In the genomic region with DNA sequence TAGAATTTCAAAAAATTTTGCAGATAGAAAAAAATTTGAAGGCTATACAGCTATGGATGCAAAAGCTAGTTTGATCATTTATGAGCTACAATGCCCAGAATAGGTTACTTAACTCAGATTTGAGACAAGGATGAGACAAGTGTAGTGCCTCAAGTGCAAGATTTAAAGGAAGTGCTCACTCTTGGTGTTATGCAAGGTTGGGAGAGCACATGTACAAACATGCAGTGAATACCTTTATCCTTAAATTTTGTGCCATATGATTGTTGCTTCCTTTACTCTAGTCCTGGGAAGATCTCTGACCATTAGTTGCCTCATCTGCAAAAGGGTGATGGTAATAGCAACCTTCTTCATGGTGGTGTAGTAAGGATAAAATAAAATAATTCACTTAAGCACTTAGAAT, we compare ENCODE assay signal across 24 cellular contexts. TPM values are rescaled to one million over a fixed set of nuclear protein-coding genes. Genes with fewer than 3 reads are reported as not detected.
A peak's percentile ranks its signal among the peaks of the same experiment; 100 is the strongest.
DNase-seq lines count a peak whose midpoint lies in the region; ATAC-seq, FAIRE-seq and TF ChIP-seq lines count a peak whose summit lies in the region.
"Had no signal": no experiment of that assay in that cellular context is flagged by ENCODE, and none has a peak within 500 bp of the region (broad histone marks: within the 10 kb centered on the region; RNA-seq: fewer than 3 reads in every experiment).

No MANE protein-coding gene starts in this region.

- H2AFZ ChIP-seq in keratinocyte (ENCODE audit: control insufficient read depth, low read length) = no peak overlapping the region
- H2AFZ ChIP-seq: GM23248 had no signal

- no peaks in the 10 kb centered on the region for H3K36me3 ChIP-seq in RWPE2 (ENCODE audit: low read depth)
- H3K36me3 ChIP-seq in bronchial epithelial cell (ENCODE audit: control insufficient read depth, insufficient read depth, low read length) = no peaks in the 10 kb centered on the region
- no peaks in the 10 kb centered on the region for H3K36me3 ChIP-seq in keratinocyte (ENCODE audit: control insufficient read depth in 2 of 2, extremely low read depth in 1 of 2, insufficient read depth in 2 of 2, low read length in 2 of 2)
- H3K36me3 ChIP-seq: BLaER1 had no signal

- no peak for FAIRE-seq in bronchial epithelial cell (lab: Jason Lieb, UNC)
- peak; percentile 53 for FAIRE-seq in keratinocyte (lab: Jason Lieb, UNC)
- FAIRE-seq: GM12878, GM19239, H1 had no signal

- no peaks in the 10 kb centered on the region for H3K9me3 Mint-ChIP-seq in progenitor cell of endocrine pancreas (ENCODE audit: low read depth)
- no peaks in the 10 kb centered on the region for H3K9me3 Mint-ChIP-seq in T-helper 2 cell treated with Interferon-gamma antibody and Interleukin-4, amounts not matched to agents 5 μg/mL and 100 μg/mL, for 36 hours
- H3K9me3 Mint-ChIP-seq: CD8-positive, alpha-beta T cell had no signal

- H3K36me3 Mint-ChIP-seq in progenitor cell of endocrine pancreas (ENCODE audit: insufficient read depth) = no peaks in the 10 kb centered on the region
- H3K36me3 Mint-ChIP-seq in T-helper 2 cell treated with Interferon-gamma antibody and Interleukin-4, amounts not matched to agents 5 μg/mL and 100 μg/mL, for 36 hours (ENCODE audit: low read depth) = no peaks in the 10 kb centered on the region
- H3K36me3 Mint-ChIP-seq: CD4-positive, CD25-positive, alpha-beta regulatory T cell; CD8-positive, alpha-beta T cell had no signal

- no peaks in the 10 kb centered on the region for H3K79me2 ChIP-seq in keratinocyte (ENCODE audit: control insufficient read depth, insufficient read depth, low read length)

- DNase-seq in AML-193 (lab: John Stamatoyannopoulos, UW) (peak; percentile 6 to 19), RWPE2 (ENCODE audit: low spot score) (no peak), bronchial epithelial cell (ENCODE audit: low read depth) (peak; percentile 79), keratinocyte (ENCODE audit: low read depth, low spot score) (no peak), NCI-H524 (lab: John Stamatoyannopoulos, UW) (no peak), progenitor cell of endocrine pancreas (ENCODE audit: low spot score, unreplicated experiment) (no peak)
- no peak for DNase-seq in T-helper 2 cell treated with Interferon-gamma antibody and Interleukin-4, amounts not matched to agents 5 μg/mL and 100 μg/mL, for 36 hours (ENCODE audit: low spot score)
- DNase-seq: 8988T; Caco-2; CD4-positive, CD25-positive, alpha-beta regulatory T cell; CD8-positive, alpha-beta T cell; DMS79; EL; GDM1; GM23248; H7; HCEC 1CT had no signal

- H3K9me3 ChIP-seq in RWPE2 (ENCODE audit: severe bottlenecking) (no peaks in the 10 kb centered on the region), keratinocyte (ENCODE audit: control insufficient read depth, low read depth, low read length) (no peaks in the 10 kb centered on the region)
- H3K9me3 ChIP-seq: BLaER1, Caco-2 had no signal

- H3K27ac ChIP-seq in RWPE2 (ENCODE audit: poor library complexity, severe bottlenecking) = no peak overlapping the region
- no peak overlapping the region for H3K27ac ChIP-seq in keratinocyte (ENCODE audit: control insufficient read depth, insufficient read depth, low read length)
- H3K27ac ChIP-seq: BLaER1, C4-2B, GM23248 had no signal

- no peaks in the 10 kb centered on the region for H3K4me1 ChIP-seq in RWPE2 (ENCODE audit: insufficient read depth, poor library complexity, severe bottlenecking)
- peaks cover 4% of the 10 kb centered on the region for H3K4me1 ChIP-seq in keratinocyte (ENCODE audit: control insufficient read depth, extremely low read depth, insufficient read depth, low read length)
- H3K4me1 ChIP-seq: BLaER1, Caco-2 had no signal

- no peaks in the 10 kb centered on the region for H3K9me1 ChIP-seq in keratinocyte (ENCODE audit: control insufficient read depth, extremely low read depth, insufficient read depth, low read length)

- no peaks in the 10 kb centered on the region for H3K27me3 Mint-ChIP-seq in progenitor cell of endocrine pancreas
- H3K27me3 Mint-ChIP-seq in T-helper 2 cell treated with Interferon-gamma antibody and Interleukin-4, amounts not matched to agents 5 μg/mL and 100 μg/mL, for 36 hours (ENCODE audit: low read depth) = peaks cover 9% of the 10 kb centered on the region
- H3K27me3 Mint-ChIP-seq: CD4-positive, CD25-positive, alpha-beta regulatory T cell had no signal

- no peak overlapping the region for H3K4me3 Mint-ChIP-seq in progenitor cell of endocrine pancreas (ENCODE audit: low read depth)
- H3K4me3 Mint-ChIP-seq in T-helper 2 cell treated with Interferon-gamma antibody and Interleukin-4, amounts not matched to agents 5 μg/mL and 100 μg/mL, for 36 hours = no peak overlapping the region
- H3K4me3 Mint-ChIP-seq: B cell; CD4-positive, CD25-positive, alpha-beta regulatory T cell; CD8-positive, alpha-beta T cell had no signal

- H3K4me2 ChIP-seq in keratinocyte (ENCODE audit: control insufficient read depth, extremely low read depth, insufficient read depth, low read depth, low read length) = no peak overlapping the region
- H3K4me2 ChIP-seq: BLaER1 had no signal

- H4K20me1 ChIP-seq in keratinocyte (ENCODE audit: control insufficient read depth, extremely low read depth, insufficient read depth, low read length) = no peaks in the 10 kb centered on the region
- H4K20me1 ChIP-seq: BLaER1 had no signal

- H3K9ac ChIP-seq in keratinocyte (ENCODE audit: control insufficient read depth, extremely low read depth, insufficient read depth, low read length) = no peak overlapping the region
- H3K9ac ChIP-seq: BLaER1, GM23248 had no signal

- H3K27ac Mint-ChIP-seq in progenitor cell of endocrine pancreas = no peak overlapping the region
- no peak overlapping the region for H3K27ac Mint-ChIP-seq in T-helper 2 cell treated with Interferon-gamma antibody and Interleukin-4, amounts not matched to agents 5 μg/mL and 100 μg/mL, for 36 hours
- H3K27ac Mint-ChIP-seq: B cell; CD4-positive, CD25-positive, alpha-beta regulatory T cell; CD8-positive, alpha-beta T cell had no signal

- peak; percentile 66 for ATAC-seq in RWPE2 (ENCODE audit: low read depth)
- ATAC-seq: CD8-positive, alpha-beta T cell; GM12878 had no signal

- TF ChIP-seq CTCF in RWPE2 (IDR thresholded peaks at IDR 0.05; ENCODE audit: poor library complexity, severe bottlenecking) (no peak), bronchial epithelial cell (IDR thresholded peaks at IDR 0.05; ENCODE audit: insufficient read depth, low read length, severe bottlenecking) (no peak), keratinocyte (optimal IDR thresholded peaks at IDR 0.05 in 1 of 3, IDR thresholded peaks at IDR 0.05 in 1 of 3, conservative IDR thresholded peaks at IDR 0.05 in 1 of 3; ENCODE audit: extremely low read depth in 1 of 3, insufficient read depth in 2 of 3, low read length in 3 of 3) (no peak), progenitor cell of endocrine pancreas (IDR thresholded peaks at IDR 0.05; ENCODE audit: unreplicated experiment) (no peak)

- H3K4me3 ChIP-seq in RWPE2 (ENCODE audit: severe bottlenecking) = no peak overlapping the region
- no peak overlapping the region for H3K4me3 ChIP-seq in bronchial epithelial cell (ENCODE audit: low read depth, low read length)
- H3K4me3 ChIP-seq in keratinocyte (ENCODE audit: control insufficient read depth in 2 of 3, extremely low read depth in 1 of 3, insufficient read depth in 2 of 3, low read depth in 1 of 3, low read length in 3 of 3) = no peak overlapping the region
- H3K4me3 ChIP-seq: BLaER1, GM12878, GM23248 had no signal

- H3K27me3 ChIP-seq in RWPE2 (ENCODE audit: insufficient read depth, poor library complexity, severe bottlenecking) = no peaks in the 10 kb centered on the region
- H3K27me3 ChIP-seq in bronchial epithelial cell (ENCODE audit: control insufficient read depth, insufficient read depth, low read length) = no peaks in the 10 kb centered on the region
- no peaks in the 10 kb centered on the region for H3K27me3 ChIP-seq in keratinocyte (ENCODE audit: control insufficient read depth, extremely low read depth, insufficient read depth, low read length)
- H3K27me3 ChIP-seq: BLaER1 had no signal

- no peaks in the 10 kb centered on the region for H3K4me1 Mint-ChIP-seq in progenitor cell of endocrine pancreas (ENCODE audit: low read depth)
- peaks cover 4% of the 10 kb centered on the region for H3K4me1 Mint-ChIP-seq in T-helper 2 cell treated with Interferon-gamma antibody and Interleukin-4, amounts not matched to agents 5 μg/mL and 100 μg/mL, for 36 hours (ENCODE audit: low read depth)
- H3K4me1 Mint-ChIP-seq: B cell had no signal

- dilution Hi-C loops in keratinocyte (cut with MboI; ENCODE audit: extremely low pct_ligation_motif_present, low sequenced_read_pairs) = no loop called here

RNA-seq across cellular contexts. Expression of gene PPP2R2B, which starts 31.7 kb away (rescaled TPM):
- total RNA-seq in bronchial epithelial cell (under 0.01 TPM in 1 of 2 replicates, not detected in the other), progenitor cell of endocrine pancreas (1.8 and 3.5 TPM in 2 replicates)
- polyA plus RNA-seq in keratinocyte = 0.33 to 0.42 TPM (median 0.33 TPM) in 3 replicates
- polyA plus RNA-seq in keratinocyte (2011; ENCODE audit: low read depth) = 1.6 TPM
- 0.29 and 0.66 TPM in 2 replicates for polyA plus RNA-seq in keratinocyte (2011; cell fraction: cytosol; rRNA removed)
- 0.15 and 0.31 TPM in 2 replicates for polyA plus RNA-seq in keratinocyte (2011; cell fraction: nucleus; rRNA removed)
- polyA plus RNA-seq in keratinocyte (2012; ENCODE audit: low replicate concordance) = 0.18 and 2.5 TPM in 2 replicates
- 0.35 TPM in 1 of 3 replicates, not detected in the others for polyA minus RNA-seq in keratinocyte
- not detected for polyA minus RNA-seq in keratinocyte (2011; cell fraction: cytosol; rRNA and poly(A)+ RNA removed)
- 0.32 and 0.78 TPM in 2 replicates for polyA minus RNA-seq in keratinocyte (2011; cell fraction: nucleus; rRNA and poly(A)+ RNA removed)
- total RNA-seq: A673, B cell, GM12878 had no signal
- polyA plus RNA-seq: GM12878 had no signal

Comparison
In these comparisons a context has a peak if more than half of its experiments do, and no peak if none do; other contexts are left out.
1. DNase-seq: peak in AML-193 (2 of 2) and bronchial epithelial cell (single experiment); none in RWPE2 (single experiment), keratinocyte (single experiment), NCI-H524 (0 of 2), progenitor cell of endocrine pancreas (single experiment) and T-helper 2 cell treated with Interferon-gamma antibody and Interleukin-4, amounts not matched to agents 5 μg/mL and 100 μg/mL, for 36 hours (single experiment).